Comparison of ENCODE assay signal across 18 cellular contexts in genomic region chr14:95695913-95696312, GRCh38. TPM values are rescaled to one million over a fixed set of nuclear protein-coding genes. Genes with fewer than 3 reads are reported as not detected.
DNase-seq lines count a peak whose midpoint lies in the region; ATAC-seq, FAIRE-seq and TF ChIP-seq lines count a peak whose summit lies in the region.
"Had no signal": no experiment of that assay in that cellular context is flagged by ENCODE, and none has a peak within 500 bp of the region (broad histone marks: within the 10 kb centered on the region; RNA-seq: fewer than 3 reads in every experiment).

No MANE protein-coding gene starts in this region.

- H3K4me1 Mint-ChIP-seq in naive B cell: peaks cover 79 to 99% (median 91%) of the 10 kb centered on the region in 3 donors
- no peaks in the 10 kb centered on the region for H3K4me1 Mint-ChIP-seq in immature natural killer cell

- no peak overlapping the region for H2AFZ ChIP-seq in SU-DHL-6 (ENCODE audit: low read depth, low read length, severe bottlenecking)
- H2AFZ ChIP-seq in PC-9: no peak overlapping the region

- intact Hi-C loops in PC-9 (cut with micrococcal nuclease; ENCODE audit: unreplicated experiment): no loop called here

- H3K36me3 Mint-ChIP-seq in naive B cell: peaks cover 18 to 26% of the 10 kb centered on the region in 2 donors
- no peaks in the 10 kb centered on the region for H3K36me3 Mint-ChIP-seq in immature natural killer cell

- TF ChIP-seq CTCF in SU-DHL-6 (IDR thresholded peaks at IDR 0.05; ENCODE audit: insufficient read depth, low read length, poor library complexity, severe bottlenecking) (no peak), PC-9 (conservative IDR thresholded peaks at IDR 0.05) (no peak)

- H3K79me2 ChIP-seq in SU-DHL-6 (ENCODE audit: insufficient read depth, low read length) (no peaks in the 10 kb centered on the region), PC-9 (ENCODE audit: low read depth) (no peaks in the 10 kb centered on the region)

- H3K9me3 Mint-ChIP-seq in naive B cell: no peaks in the 10 kb centered on the region
- no peaks in the 10 kb centered on the region for H3K9me3 Mint-ChIP-seq in immature natural killer cell
- H3K9me3 Mint-ChIP-seq: CD4-positive, alpha-beta T cell; IgD-negative memory B cell had no signal

- H3K9me2 ChIP-seq in SU-DHL-6 (replicated peaks; ENCODE audit: insufficient read depth, low read length) (no peaks in the 10 kb centered on the region), PC-9 (ENCODE audit: insufficient read depth) (no peaks in the 10 kb centered on the region)

- no TSS peak for BruUV-seq in PC-9 (replicated peaks; lab: Mats Ljungman, UMichigan)

- ATAC-seq in naive B cell (ENCODE audit: low read depth in 2 of 2): peak; percentile 65 to 67
- ATAC-seq: HCT116 had no signal

- H3F3A ChIP-seq in SU-DHL-6 (ENCODE audit: insufficient read depth): peaks cover 45% of the 10 kb centered on the region
- no peaks in the 10 kb centered on the region for H3F3A ChIP-seq in PC-9 (ENCODE audit: insufficient read depth, low read depth)

- H3K27ac Mint-ChIP-seq in naive B cell (peak overlapping the region; percentile 93 to 99 (median 97)), immature natural killer cell (no peak overlapping the region)
- H3K27ac Mint-ChIP-seq: CD4-positive, alpha-beta T cell; IgD-negative memory B cell had no signal

- CTCF ChIA-PET in PC-9 (lab: Charles Lee): no interaction called here

- DNase-seq in GM19239 (ENCODE audit: insufficient read length, low spot score) (no peak), naive B cell (peak; percentile 84), immature natural killer cell (no peak), DMS153 (lab: John Stamatoyannopoulos, UW) (no peak), PC-9 (no peak)
- DNase-seq: Calu3; CD4-positive, alpha-beta T cell; DMS79; NCI-H1417 treated with DMSO at 0.1 percent for 48 hours; NCI-H2029 treated with DMSO at 0.1 percent for 48 hours; NCI-H510A treated with DMSO at 0.1 percent for 48 hours had no signal

- no peaks in the 10 kb centered on the region; a peak in 1 of 22 replicates for H3K27me3 ChIP-seq in BLaER1 treated with 17β-estradiol and CSF1 and Interleukin-3, amounts not matched to agents 10 nM and 100 nM
- no peaks in the 10 kb centered on the region for H3K27me3 ChIP-seq in SU-DHL-6 (ENCODE audit: low read length)
- H3K27me3 ChIP-seq in PC-9 (ENCODE audit: insufficient read depth, low read depth): peaks cover 40% of the 10 kb centered on the region

- H3K4me2 ChIP-seq in BLaER1 treated with 17β-estradiol and CSF1 and Interleukin-3, amounts not matched to agents 10 nM and 100 nM: peak overlapping the region; percentile 63 to 93 (median 82)
- peak overlapping the region; percentile 64 for H3K4me2 ChIP-seq in SU-DHL-6 (ENCODE audit: low read depth, low read length, poor library complexity, severe bottlenecking)
- H3K4me2 ChIP-seq in PC-9: no peak overlapping the region

- H3K27me3 Mint-ChIP-seq in naive B cell (no peaks in the 10 kb centered on the region), immature natural killer cell (ENCODE audit: low read depth in 3 of 3) (peaks cover 4 to 8% (median 8%) of the 10 kb centered on the region in 3 donors)

- peak overlapping the region in 3 of 10 experiments; percentile 4 to 36 (median 16); a peak in 1 of 20 replicates for H3K4me3 ChIP-seq in BLaER1 treated with 17β-estradiol and CSF1 and Interleukin-3, amounts not matched to agents 10 nM and 100 nM
- no peak overlapping the region for H3K4me3 ChIP-seq in SU-DHL-6 (ENCODE audit: insufficient read depth, low read length, poor library complexity, severe bottlenecking)
- no peak overlapping the region for H3K4me3 ChIP-seq in PC-9

- H3K9me3 ChIP-seq in BLaER1 treated with 17β-estradiol and CSF1 and Interleukin-3, amounts not matched to agents 10 nM and 100 nM (replicated peaks in 1 of 11): no peaks in the 10 kb centered on the region
- H3K9me3 ChIP-seq in SU-DHL-6 (ENCODE audit: insufficient read depth, low read length) (no peaks in the 10 kb centered on the region), PC-9 (ENCODE audit: insufficient read depth, low read depth) (no peaks in the 10 kb centered on the region)

- H3K36me3 ChIP-seq in BLaER1 treated with 17β-estradiol and CSF1 and Interleukin-3, amounts not matched to agents 10 nM and 100 nM: no peaks in the 10 kb centered on the region
- H3K36me3 ChIP-seq in SU-DHL-6 (ENCODE audit: low read length): no peaks in the 10 kb centered on the region
- no peaks in the 10 kb centered on the region for H3K36me3 ChIP-seq in PC-9 (ENCODE audit: low read depth)

- POLR2A ChIA-PET in PC-9 (lab: Charles Lee; ENCODE audit: unreplicated experiment): no interaction called here

- H4K20me1 ChIP-seq in BLaER1 treated with 17β-estradiol and CSF1 and Interleukin-3, amounts not matched to agents 10 nM and 100 nM: no peaks in the 10 kb centered on the region
- H4K20me1 ChIP-seq in SU-DHL-6 (ENCODE audit: low read depth, low read length) (no peaks in the 10 kb centered on the region), PC-9 (ENCODE audit: insufficient read depth) (no peaks in the 10 kb centered on the region)

- peak; percentile 79 for FAIRE-seq in GM19239 (lab: Jason Lieb, UNC)

- H3K9ac ChIP-seq in BLaER1 treated with 17β-estradiol and CSF1 and Interleukin-3, amounts not matched to agents 10 nM and 100 nM: peak overlapping the region in 8 of 11 experiments; percentile 24 to 79 (median 68); a peak in 14 of 22 replicates
- H3K9ac ChIP-seq in SU-DHL-6 (ENCODE audit: low read length): peak overlapping the region; percentile 42; the same call in 1 of the 2 replicates

- peaks cover 71 to 100% (median 100%) of the 10 kb centered on the region in 10 experiments for H3K4me1 ChIP-seq in BLaER1 treated with 17β-estradiol and CSF1 and Interleukin-3, amounts not matched to agents 10 nM and 100 nM
- no peaks in the 10 kb centered on the region for H3K4me1 ChIP-seq in PC-9 (replicated peaks; ENCODE audit: insufficient read depth)

- H3K4me3 Mint-ChIP-seq in naive B cell (peak overlapping the region; percentile 2 to 89 (median 74)), immature natural killer cell (no peak overlapping the region)
- H3K4me3 Mint-ChIP-seq: CD4-positive, alpha-beta T cell had no signal

- H3K27ac ChIP-seq in BLaER1 treated with 17β-estradiol and CSF1 and Interleukin-3, amounts not matched to agents 10 nM and 100 nM: peak overlapping the region in 9 of 11 experiments; percentile 12 to 91 (median 84); a peak in 18 of 22 replicates
- H3K27ac ChIP-seq in SU-DHL-6 (ENCODE audit: low read depth, low read length) (peak overlapping the region; percentile 91), PC-9 (no peak overlapping the region)

RNA-seq across cellular contexts. Expression of gene TCL1B, which starts 9.7 kb away (rescaled TPM):
- polyA plus RNA-seq in naive B cell (ENCODE audit: low read depth in 6 of 6) (10 to 100 TPM; 15.0 to 44.0 (median 35.9) TPM), immature natural killer cell (not detected)
- not detected in 2 replicates for total RNA-seq in PC-9 (2021)
- total RNA-seq: Calu3; CD4-positive, alpha-beta T cell; HT1080; SK-MEL-5 had no signal
- polyA plus RNA-seq: IgD-negative memory B cell had no signal

RNA-seq across cellular contexts. Expression of gene TCL1A, which starts 18.0 kb away (rescaled TPM):
- polyA plus RNA-seq in naive B cell (ENCODE audit: low read depth in 6 of 6): 1,000 to 10,000 TPM; 3,311 to 6,921 (median 4,382) TPM
- 1 to 10 TPM; 1.2 to 3.2 (median 1.6) TPM for polyA plus RNA-seq in immature natural killer cell
- not detected in 2 replicates for total RNA-seq in PC-9 (2021)
- total RNA-seq: A673; Calu3; CD4-positive, alpha-beta T cell; SK-MEL-5 had no signal

Comparison
In these comparisons a context has a peak if more than half of its experiments do, and no peak if none do; other contexts are left out.
1. H3K27ac Mint-ChIP-seq: peak in naive B cell (6 of 6); none in immature natural killer cell (0 of 6).
2. H3K4me3 Mint-ChIP-seq: peak in naive B cell (8 of 8); none in immature natural killer cell (0 of 5).
3. RNA of gene TCL1B, which starts 9.7 kb away (polyA plus RNA-seq): 15.0 to 44.0 TPM in naive B cell; not detected in immature natural killer cell; every median in the first group is over 10 times any median in the second.
4. RNA of gene TCL1A, which starts 18.0 kb away (polyA plus RNA-seq): 3,311 to 6,921 TPM in naive B cell; 1.2 to 3.2 TPM in immature natural killer cell; every median in the first group is over 100 times any median in the second.